Comparison of ENCODE assay signal across 1 cellular context in the genomic region with DNA sequence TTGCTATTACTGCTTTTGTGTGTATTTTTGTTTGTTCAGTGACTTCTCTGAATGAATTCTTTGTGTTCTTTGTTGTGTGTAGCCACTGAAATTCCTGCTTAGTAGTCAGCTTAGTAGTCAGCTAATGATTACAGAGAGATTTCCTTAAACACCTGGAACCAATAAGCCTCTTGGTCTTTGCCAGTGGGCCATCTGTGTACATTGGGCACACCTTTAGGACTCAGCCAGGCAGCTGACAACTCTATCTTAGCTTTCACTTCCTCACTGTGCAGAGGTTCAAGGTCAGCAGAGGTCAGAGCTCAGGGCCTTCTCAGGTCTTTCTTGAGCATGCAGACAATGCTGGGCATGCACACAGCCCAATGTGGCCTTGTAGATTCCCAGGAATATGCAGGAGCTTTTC.
TF ChIP-seq lines count a peak whose summit lies in the region.

No MANE protein-coding gene starts in this region.

TF ChIP-seq in HepG2, 621 proteins besides CTCF, POLR2A, EP300 and RAD21:
- TF ChIP-seq, protein P1, sequence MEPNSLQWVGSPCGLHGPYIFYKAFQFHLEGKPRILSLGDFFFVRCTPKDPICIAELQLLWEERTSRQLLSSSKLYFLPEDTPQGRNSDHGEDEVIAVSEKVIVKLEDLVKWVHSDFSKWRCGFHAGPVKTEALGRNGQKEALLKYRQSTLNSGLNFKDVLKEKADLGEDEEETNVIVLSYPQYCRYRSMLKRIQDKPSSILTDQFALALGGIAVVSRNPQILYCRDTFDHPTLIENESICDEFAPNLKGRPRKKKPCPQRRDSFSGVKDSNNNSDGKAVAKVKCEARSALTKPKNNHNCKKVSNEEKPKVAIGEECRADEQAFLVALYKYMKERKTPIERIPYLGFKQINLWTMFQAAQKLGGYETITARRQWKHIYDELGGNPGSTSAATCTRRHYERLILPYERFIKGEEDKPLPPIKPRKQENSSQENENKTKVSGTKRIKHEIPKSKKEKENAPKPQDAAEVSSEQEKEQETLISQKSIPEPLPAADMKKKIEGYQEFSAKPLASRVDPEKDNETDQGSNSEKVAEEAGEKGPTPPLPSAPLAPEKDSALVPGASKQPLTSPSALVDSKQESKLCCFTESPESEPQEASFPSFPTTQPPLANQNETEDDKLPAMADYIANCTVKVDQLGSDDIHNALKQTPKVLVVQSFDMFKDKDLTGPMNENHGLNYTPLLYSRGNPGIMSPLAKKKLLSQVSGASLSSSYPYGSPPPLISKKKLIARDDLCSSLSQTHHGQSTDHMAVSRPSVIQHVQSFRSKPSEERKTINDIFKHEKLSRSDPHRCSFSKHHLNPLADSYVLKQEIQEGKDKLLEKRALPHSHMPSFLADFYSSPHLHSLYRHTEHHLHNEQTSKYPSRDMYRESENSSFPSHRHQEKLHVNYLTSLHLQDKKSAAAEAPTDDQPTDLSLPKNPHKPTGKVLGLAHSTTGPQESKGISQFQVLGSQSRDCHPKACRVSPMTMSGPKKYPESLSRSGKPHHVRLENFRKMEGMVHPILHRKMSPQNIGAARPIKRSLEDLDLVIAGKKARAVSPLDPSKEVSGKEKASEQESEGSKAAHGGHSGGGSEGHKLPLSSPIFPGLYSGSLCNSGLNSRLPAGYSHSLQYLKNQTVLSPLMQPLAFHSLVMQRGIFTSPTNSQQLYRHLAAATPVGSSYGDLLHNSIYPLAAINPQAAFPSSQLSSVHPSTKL (CRISPR knock-in tag; IDR thresholded peaks at IDR 0.05), result 0 out of 2 replicates have a peak, but pooled peaks have one; percentile 11
- TF ChIP-seq KLF15 (CRISPR knock-in tag; IDR thresholded peaks at IDR 0.05; ENCODE audit: borderline replicate concordance) (no peak), SOX13 (IDR thresholded peaks at IDR 0.05) (no peak), SOX13 (CRISPR knock-in tag; conservative IDR thresholded peaks at IDR 0.05 in 1 of 2, IDR thresholded peaks at IDR 0.05 in 1 of 2) (peak in 1 of 2 experiments; percentile 20; a peak in 1 of 4 replicates), SOX5 (CRISPR knock-in tag; IDR thresholded peaks at IDR 0.05; ENCODE audit: borderline replicate concordance) (peak; percentile 24; the same call in 1 of the 2 replicates), JARID2 (CRISPR knock-in tag; IDR thresholded peaks at IDR 0.05; ENCODE audit: insufficient replicate concordance) (no peak)
